Comparison of ENCODE assay signal across 33 cellular contexts in genomic region chr11:94675239-94675638, GRCh38.
DNase-seq lines count a peak whose midpoint lies in the region; ATAC-seq, FAIRE-seq and TF ChIP-seq lines count a peak whose summit lies in the region.
"Had no signal": no experiment of that assay in that cellular context is flagged by ENCODE, and none has a peak within 500 bp of the region (broad histone marks: within the 10 kb centered on the region; RNA-seq: fewer than 3 reads in every experiment).

No MANE protein-coding gene starts in this region.

- no peaks in the 10 kb centered on the region for H3K36me3 ChIP-seq in bronchial epithelial cell (ENCODE audit: control insufficient read depth, insufficient read depth, low read length)
- no peaks in the 10 kb centered on the region for H3K36me3 ChIP-seq in psoas muscle (ENCODE audit: insufficient read depth in 1 of 2, low read depth in 1 of 2)
- H3K36me3 ChIP-seq in mesenchymal stem cell (ENCODE audit: control insufficient read depth in 1 of 2, insufficient read depth in 2 of 2, low read depth in 1 of 2, low read length in 2 of 2): no peaks in the 10 kb centered on the region
- H3K36me3 ChIP-seq: HAP-1, left ventricle myocardium inferior, neural progenitor cell, right atrium auricular region, SJSA1, thoracic aorta, uterus, WERI-Rb-1 had no signal

- H2BK120ac ChIP-seq in mesenchymal stem cell (ENCODE audit: low read depth, low read length): no peak overlapping the region

- H2AK5ac ChIP-seq in mesenchymal stem cell (ENCODE audit: low read length, severe bottlenecking): no peak overlapping the region

- H3K4ac ChIP-seq in mesenchymal stem cell (ENCODE audit: low read depth in 1 of 2, low read length in 2 of 2): no peak overlapping the region

- H2AFZ ChIP-seq in mesenchymal stem cell (ENCODE audit: low read depth, low read length): no peak overlapping the region
- H2AFZ ChIP-seq: neural progenitor cell, parathyroid adenoma had no signal

- H3K14ac ChIP-seq in mesenchymal stem cell (ENCODE audit: low read length in 2 of 2): no peak overlapping the region

- H3K9me3 ChIP-seq in psoas muscle (no peaks in the 10 kb centered on the region), mesenchymal stem cell (ENCODE audit: control insufficient read depth, low read length) (no peaks in the 10 kb centered on the region)
- H3K9me3 ChIP-seq: HAP-1, right atrium auricular region, SJSA1, thoracic aorta, uterus had no signal

- peak; percentile 66 for DNase-seq in HPDE6-E6E7 (ENCODE audit: extremely low spot score)
- DNase-seq in NCI-H2171 (lab: John Stamatoyannopoulos, UW): peak; percentile 73
- DNase-seq in bronchial epithelial cell (ENCODE audit: low read depth): peak; percentile 90
- no peak for DNase-seq in psoas muscle
- no peak for DNase-seq in NCI-H748 (lab: John Stamatoyannopoulos, UW; ENCODE audit: unreplicated experiment)
- DNase-seq in activated CD4-positive, alpha-beta T cell treated with anti-CD3 and anti-CD28 coated beads for 36 hours: no peak
- DNase-seq in mesenchymal stem cell: no peak
- DNase-seq: activated CD4-positive, alpha-beta T cell treated with anti-CD3 and anti-CD28 coated beads, Interleukin-2, amount 10 ng/mL, durations not matched to agents 7 days and 5 days; activated effector memory CD4-positive, alpha-beta T cell treated with anti-CD3 and anti-CD28 coated beads, Interleukin-2, amount 50 U/mL, for 16 hours; activated naive CD8-positive, alpha-beta T cell treated with anti-CD3 and anti-CD28 coated beads for 36 hours; activated T-cell treated with anti-CD3 and anti-CD28 coated beads, Interleukin-2, amount 50 U/mL, for 24 hours; anterior cingulate cortex; CD4-positive, alpha-beta T cell; EL; glutamatergic neuron; Karpas-422; left ventricle myocardium inferior; NCI-H146; NCI-H748 treated with DMSO at 0.1 percent for 48 hours; stimulated activated CD4-positive, alpha-beta T cell treated with anti-CD3 and anti-CD28 coated beads, Interleukin-2, amount 100 ng/mL, for 48 hours; stimulated activated naive CD8-positive, alpha-beta T cell treated with anti-CD3 and anti-CD28 coated beads, Interleukin-15, amount 100 ng/mL, for 72 hours; T1000; uterus; WERI-Rb-1 had no signal

- H3K4me3 ChIP-seq in bronchial epithelial cell (ENCODE audit: low read depth, low read length) (no peak overlapping the region), psoas muscle (no peak overlapping the region), mesenchymal stem cell (ENCODE audit: insufficient read depth in 1 of 2, low read depth in 1 of 2, low read length in 2 of 2) (no peak overlapping the region)
- H3K4me3 ChIP-seq: HAP-1, left ventricle myocardium inferior, neural progenitor cell, right atrium auricular region, SJSA1, thoracic aorta, uterus had no signal

- WGBS in psoas muscle, 3 donors: 92 to 97% (median 93%) methylated on average over 2 of the region's 2 CpGs
- 95% methylated on average over 2 of the region's 2 CpGs for WGBS in mesenchymal stem cell

- no peak for FAIRE-seq in bronchial epithelial cell (lab: Jason Lieb, UNC)
- FAIRE-seq: endothelial cell of umbilical vein, GM18507 had no signal

- no peak overlapping the region for H2BK5ac ChIP-seq in mesenchymal stem cell (ENCODE audit: low read depth, low read length, poor library complexity, severe bottlenecking)

- intact Hi-C loops in psoas muscle (cut with DNase I): loop anchor here in 1 of 2 donors (10.0 kb wide), 1 partner anchor 90 kb away; the partner anchor contains the start of gene AMOTL1
- intact Hi-C loops in activated CD4-positive, alpha-beta T cell treated with anti-CD3 and anti-CD28 coated beads for 36 hours (cut with DNase I, micrococcal nuclease): no loop called here

- TF ChIP-seq CTCF in bronchial epithelial cell (IDR thresholded peaks at IDR 0.05; ENCODE audit: insufficient read depth, low read length, severe bottlenecking) (no peak), psoas muscle (IDR thresholded peaks at IDR 0.05) (no peak)

- H3K4me1 Mint-ChIP-seq in activated CD4-positive, alpha-beta T cell treated with anti-CD3 and anti-CD28 coated beads for 36 hours: no peaks in the 10 kb centered on the region
- H3K4me1 Mint-ChIP-seq: activated CD4-positive, alpha-beta T cell treated with anti-CD3 and anti-CD28 coated beads, Interleukin-2, amount 10 ng/mL, durations not matched to agents 7 days and 5 days; activated naive CD8-positive, alpha-beta T cell treated with anti-CD3 and anti-CD28 coated beads for 36 hours; neural progenitor cell; stimulated activated naive CD8-positive, alpha-beta T cell treated with anti-CD3 and anti-CD28 coated beads, Interleukin-15, amount 100 ng/mL, for 72 hours had no signal

- H3K27me3 ChIP-seq in bronchial epithelial cell (ENCODE audit: control insufficient read depth, insufficient read depth, low read length) (no peaks in the 10 kb centered on the region), psoas muscle (ENCODE audit: insufficient read depth in 3 of 3, low read length in 2 of 3) (no peaks in the 10 kb centered on the region), mesenchymal stem cell (ENCODE audit: control insufficient read depth in 1 of 2, insufficient read depth in 1 of 2, low read length in 2 of 2) (no peaks in the 10 kb centered on the region)
- H3K27me3 ChIP-seq: neural progenitor cell, right atrium auricular region, SJSA1, uterus had no signal

- no peak overlapping the region for H3K27ac Mint-ChIP-seq in activated CD4-positive, alpha-beta T cell treated with anti-CD3 and anti-CD28 coated beads for 36 hours
- H3K27ac Mint-ChIP-seq: activated CD4-positive, alpha-beta T cell treated with anti-CD3 and anti-CD28 coated beads, Interleukin-2, amount 10 ng/mL, durations not matched to agents 7 days and 5 days; activated naive CD8-positive, alpha-beta T cell treated with anti-CD3 and anti-CD28 coated beads for 36 hours; activated T-cell treated with anti-CD3 and anti-CD28 coated beads, Interleukin-2, amount 50 U/mL, for 24 hours; CD4-positive, alpha-beta T cell; neural progenitor cell; stimulated activated naive CD8-positive, alpha-beta T cell treated with anti-CD3 and anti-CD28 coated beads, Interleukin-15, amount 100 ng/mL, for 72 hours had no signal

- H3K4me3 Mint-ChIP-seq in activated CD4-positive, alpha-beta T cell treated with anti-CD3 and anti-CD28 coated beads for 36 hours: no peak overlapping the region
- H3K4me3 Mint-ChIP-seq: activated CD4-positive, alpha-beta T cell treated with anti-CD3 and anti-CD28 coated beads, Interleukin-2, amount 10 ng/mL, durations not matched to agents 7 days and 5 days; activated naive CD8-positive, alpha-beta T cell treated with anti-CD3 and anti-CD28 coated beads for 36 hours; activated T-cell treated with anti-CD3 and anti-CD28 coated beads, Interleukin-2, amount 50 U/mL, for 24 hours; CD4-positive, alpha-beta T cell; neural progenitor cell; stimulated activated naive CD8-positive, alpha-beta T cell treated with anti-CD3 and anti-CD28 coated beads, Interleukin-15, amount 100 ng/mL, for 72 hours had no signal

- H3K27me3 Mint-ChIP-seq in activated CD4-positive, alpha-beta T cell treated with anti-CD3 and anti-CD28 coated beads for 36 hours: no peaks in the 10 kb centered on the region
- H3K27me3 Mint-ChIP-seq: activated CD4-positive, alpha-beta T cell treated with anti-CD3 and anti-CD28 coated beads, Interleukin-2, amount 10 ng/mL, durations not matched to agents 7 days and 5 days; activated naive CD8-positive, alpha-beta T cell treated with anti-CD3 and anti-CD28 coated beads for 36 hours; activated T-cell treated with anti-CD3 and anti-CD28 coated beads, Interleukin-2, amount 50 U/mL, for 24 hours; CD4-positive, alpha-beta T cell had no signal

- H2BK12ac ChIP-seq in mesenchymal stem cell (ENCODE audit: low read length in 2 of 2): no peak overlapping the region

- CTCF ChIA-PET in activated CD4-positive, alpha-beta T cell treated with anti-CD3 and anti-CD28 coated beads for 36 hours (lab: Charles Lee): no interaction called here

- H3K79me1 ChIP-seq in mesenchymal stem cell (replicated peaks; ENCODE audit: low read length, poor library complexity, severe bottlenecking): no peaks in the 10 kb centered on the region

- H3K4me2 ChIP-seq in mesenchymal stem cell (ENCODE audit: low read length, poor library complexity, severe bottlenecking): no peak overlapping the region
- H3K4me2 ChIP-seq: neural progenitor cell had no signal

- no peaks in the 10 kb centered on the region for H3K36me3 Mint-ChIP-seq in activated CD4-positive, alpha-beta T cell treated with anti-CD3 and anti-CD28 coated beads for 36 hours (ENCODE audit: low read depth)
- H3K36me3 Mint-ChIP-seq: activated naive CD8-positive, alpha-beta T cell treated with anti-CD3 and anti-CD28 coated beads for 36 hours; neural progenitor cell had no signal

- H3K23ac ChIP-seq in mesenchymal stem cell (ENCODE audit: low read length in 2 of 2): no peak overlapping the region

- no peak overlapping the region for H4K91ac ChIP-seq in mesenchymal stem cell (ENCODE audit: low read length)

- H3K27ac ChIP-seq in psoas muscle (peak overlapping the region; percentile 88), mesenchymal stem cell (ENCODE audit: low read length, poor library complexity, severe bottlenecking) (no peak overlapping the region)
- H3K27ac ChIP-seq: left ventricle myocardium inferior, neural progenitor cell, parathyroid adenoma, right atrium auricular region, SJSA1, thoracic aorta, uterus, WERI-Rb-1 had no signal

- POLR2A ChIA-PET in activated CD4-positive, alpha-beta T cell treated with anti-CD3 and anti-CD28 coated beads for 36 hours (lab: Charles Lee): no interaction called here

- H4K8ac ChIP-seq in mesenchymal stem cell (ENCODE audit: low read length): no peak overlapping the region

- H3K18ac ChIP-seq in mesenchymal stem cell (ENCODE audit: low read depth in 1 of 2, low read length in 2 of 2): no peak overlapping the region

- H2BK15ac ChIP-seq in mesenchymal stem cell (ENCODE audit: low read depth, poor library complexity, severe bottlenecking): no peak overlapping the region

- H3K9ac ChIP-seq in mesenchymal stem cell (ENCODE audit: low read length): no peak overlapping the region
- H3K9ac ChIP-seq: neural progenitor cell, parathyroid adenoma had no signal

- peaks cover 44% of the 10 kb centered on the region for H3K4me1 ChIP-seq in psoas muscle
- peaks cover 11% of the 10 kb centered on the region for H3K4me1 ChIP-seq in mesenchymal stem cell (ENCODE audit: control insufficient read depth, insufficient read depth, low read depth, low read length)
- H3K4me1 ChIP-seq: HAP-1, parathyroid adenoma, right atrium auricular region, SJSA1 had no signal

- ATAC-seq in psoas muscle (no peak), GM19397 (IDR thresholded peaks at IDR 0.05; ENCODE audit: unreplicated experiment) (no peak)
- no peak for ATAC-seq in activated CD4-positive, alpha-beta T cell treated with anti-CD3 and anti-CD28 coated beads for 36 hours
- ATAC-seq: stimulated activated naive CD8-positive, alpha-beta T cell treated with anti-CD3 and anti-CD28 coated beads, Interleukin-15, amount 100 ng/mL, for 72 hours had no signal

- no peaks in the 10 kb centered on the region for H3K9me3 Mint-ChIP-seq in activated CD4-positive, alpha-beta T cell treated with anti-CD3 and anti-CD28 coated beads for 36 hours (ENCODE audit: low read depth)
- H3K9me3 Mint-ChIP-seq: activated CD4-positive, alpha-beta T cell treated with anti-CD3 and anti-CD28 coated beads, Interleukin-2, amount 10 ng/mL, durations not matched to agents 7 days and 5 days; activated naive CD8-positive, alpha-beta T cell treated with anti-CD3 and anti-CD28 coated beads for 36 hours; activated T-cell treated with anti-CD3 and anti-CD28 coated beads, Interleukin-2, amount 50 U/mL, for 24 hours; CD4-positive, alpha-beta T cell; neural progenitor cell had no signal

Comparison
In these comparisons a context has a peak if more than half of its experiments do, and no peak if none do; other contexts are left out.
1. DNase-seq: peak in HPDE6-E6E7 (single experiment), NCI-H2171 (single experiment) and bronchial epithelial cell (single experiment); none in psoas muscle (0 of 2), NCI-H748 (single experiment), activated CD4-positive, alpha-beta T cell treated with anti-CD3 and anti-CD28 coated beads for 36 hours (single experiment) and mesenchymal stem cell (single experiment).